In genomic region chr17:1933875-1934715, GRCh38 we compare ENCODE assay signal across 16 cellular contexts.
DNase-seq lines count a peak whose midpoint lies in the region; ATAC-seq and TF ChIP-seq lines count a peak whose summit lies in the region.
"Had no signal": no experiment of that assay in that cellular context is flagged by ENCODE, and none has a peak within 500 bp of the region (broad histone marks: within the 10 kb centered on the region; RNA-seq: fewer than 3 reads in every experiment).

No MANE protein-coding gene starts in this region.

- H3K4me1 Mint-ChIP-seq in activated CD8-positive, alpha-beta T cell treated with anti-CD3 and anti-CD28 coated beads, Interleukin-2, amount 10 ng/mL, durations not matched to agents 7 days and 5 days (ENCODE audit: low read depth) = no peaks in the 10 kb centered on the region
- H3K4me1 Mint-ChIP-seq: CD4-positive, alpha-beta memory T cell had no signal

- no CpG with 5 or more reads among the region's 27 CpGs for WGBS in neuronal stem cell (ENCODE audit: extremely low coverage in 2 of 2, insufficient read length in 2 of 2, insufficient replicate concordance in 1 of 2), 2 donors

- peak overlapping the region; percentile 67 for H3K18ac ChIP-seq in neuronal stem cell (ENCODE audit: low read length)

- no peak overlapping the region for H3K4me2 ChIP-seq in neuronal stem cell (ENCODE audit: insufficient read depth, low read length, poor library complexity, severe bottlenecking)

- H4K8ac ChIP-seq in neuronal stem cell (ENCODE audit: low read depth, low read length) = no peak overlapping the region

- H3K27ac ChIP-seq in RWPE1 (peak overlapping the region; percentile 13; the same call in 1 of the 2 replicates), neuronal stem cell (replicated peaks; ENCODE audit: low read length) (no peak overlapping the region)
- H3K27ac ChIP-seq: C4-2B had no signal

- peaks cover 20 to 22% of the 10 kb centered on the region in 2 donors for H3K4me1 ChIP-seq in neuronal stem cell (ENCODE audit: control insufficient read depth in 2 of 2, insufficient read depth in 1 of 2, low read depth in 1 of 2, low read length in 2 of 2)
- H3K4me1 ChIP-seq: BE2C had no signal

- no peak overlapping the region for H2AFZ ChIP-seq in neuronal stem cell (ENCODE audit: low read length)

- no peak overlapping the region for H3K4me3 ChIP-seq in neuronal stem cell (ENCODE audit: low read length in 2 of 2)

- H3K23ac ChIP-seq in neuronal stem cell (ENCODE audit: low read depth, low read length, poor library complexity) = no peak overlapping the region

- in situ Hi-C loops in GM13977 (cut with MboI; ENCODE audit: low pct_unique_long_range_greater_than_20kb, low sequenced_read_pairs, unreplicated experiment) = no loop called here

- peak overlapping the region; percentile 45 for H3K4ac ChIP-seq in neuronal stem cell (ENCODE audit: low read length)

- no peak overlapping the region for H3K9ac ChIP-seq in neuronal stem cell (ENCODE audit: low read depth, low read length, poor library complexity)

- H3K36me3 ChIP-seq in neuronal stem cell (replicated peaks in 1 of 2; ENCODE audit: control insufficient read depth in 2 of 2, insufficient read depth in 2 of 2, low read length in 2 of 2) = no peaks in the 10 kb centered on the region
- H3K36me3 ChIP-seq: BE2C had no signal

- H2BK12ac ChIP-seq in neuronal stem cell (ENCODE audit: low read length) = peak overlapping the region; percentile 26

- peak overlapping the region; percentile 72 for H2AK5ac ChIP-seq in neuronal stem cell (ENCODE audit: low read depth, low read length)

- no peak overlapping the region for H4K91ac ChIP-seq in neuronal stem cell (ENCODE audit: low read depth, low read length, poor library complexity)

- POLR2A ChIA-PET in RWPE1 (lab: Yijun Ruan, JAX; ENCODE audit: low non-redundant PET) = no interaction called here
- POLR2A ChIA-PET in activated CD8-positive, alpha-beta T cell treated with anti-CD3 and anti-CD28 coated beads, Interleukin-2, amount 10 ng/mL, durations not matched to agents 7 days and 5 days (lab: Charles Lee) = no interaction called here

- no peak for TF ChIP-seq CTCF in GM13977 (IDR thresholded peaks at IDR 0.05; ENCODE audit: extremely low read depth, insufficient read depth, missing control alignments)
- no peak for TF ChIP-seq CTCF in RWPE1 (conservative IDR thresholded peaks at IDR 0.05; ENCODE audit: low read depth)

- H2BK15ac ChIP-seq in neuronal stem cell (ENCODE audit: low read length) = peak overlapping the region; percentile 69

- no peak overlapping the region for H3K14ac ChIP-seq in neuronal stem cell (ENCODE audit: low read length)

- no peaks in the 10 kb centered on the region for H3K27me3 Mint-ChIP-seq in activated CD8-positive, alpha-beta T cell treated with anti-CD3 and anti-CD28 coated beads, Interleukin-2, amount 10 ng/mL, durations not matched to agents 7 days and 5 days (ENCODE audit: low read depth)

- ATAC-seq in HG02852 (IDR thresholded peaks at IDR 0.05; ENCODE audit: unreplicated experiment) = no peak
- no peak for ATAC-seq in activated CD8-positive, alpha-beta T cell treated with anti-CD3 and anti-CD28 coated beads, Interleukin-2, amount 10 ng/mL, durations not matched to agents 7 days and 5 days

- H3K9me3 Mint-ChIP-seq in activated CD8-positive, alpha-beta T cell treated with anti-CD3 and anti-CD28 coated beads, Interleukin-2, amount 10 ng/mL, durations not matched to agents 7 days and 5 days (ENCODE audit: insufficient read depth) = no peaks in the 10 kb centered on the region
- H3K9me3 Mint-ChIP-seq: CD4-positive, alpha-beta memory T cell had no signal

- peak overlapping the region; percentile 33 for H2BK5ac ChIP-seq in neuronal stem cell (ENCODE audit: low read length)

- peaks cover 0 to 2% of the 10 kb centered on the region in 2 donors for H3K9me3 ChIP-seq in neuronal stem cell (replicated peaks in 1 of 2; ENCODE audit: control insufficient read depth in 2 of 2, insufficient read depth in 1 of 2, low read depth in 1 of 2, low read length in 2 of 2)
- H3K9me3 ChIP-seq: BE2C had no signal

- H2BK120ac ChIP-seq in neuronal stem cell (ENCODE audit: low read depth, low read length) = peak overlapping the region; percentile 77

- peaks cover 0 to 4% (median 0%) of the 10 kb centered on the region in 3 experiments for H3K27me3 ChIP-seq in neuronal stem cell (ENCODE audit: control insufficient read depth in 3 of 3, insufficient read depth in 3 of 3, low read depth in 1 of 3, low read length in 3 of 3)
- H3K27me3 ChIP-seq: BE2C had no signal

- no peaks in the 10 kb centered on the region for H3K79me1 ChIP-seq in neuronal stem cell (ENCODE audit: low read depth, low read length)

- DNase-seq in GM13977 (ENCODE audit: low spot score) (peak; percentile 35), RWPE1 (ENCODE audit: low spot score) (no peak), ecto neural progenitor cell (ENCODE audit: low spot score) (peak; percentile 54), neuronal stem cell (ENCODE audit: low spot score) (no peak), activated gamma-delta T cell (lab: John Stamatoyannopoulos, UW) (no peak), germinal center (ENCODE audit: low spot score) (no peak)
- no peak for DNase-seq in activated CD8-positive, alpha-beta T cell treated with anti-CD3 and anti-CD28 coated beads, Interleukin-2, amount 10 ng/mL, durations not matched to agents 7 days and 5 days
- DNase-seq: BE2C; CD4-positive, alpha-beta memory T cell; DMS153; DMS79 treated with DMSO at 0.1 percent for 48 hours; EL; GOT3; HCEC 1CT had no signal

- no peaks in the 10 kb centered on the region for H3K36me3 Mint-ChIP-seq in activated CD8-positive, alpha-beta T cell treated with anti-CD3 and anti-CD28 coated beads, Interleukin-2, amount 10 ng/mL, durations not matched to agents 7 days and 5 days (ENCODE audit: low read depth)
- H3K36me3 Mint-ChIP-seq: CD4-positive, alpha-beta memory T cell had no signal

- H3K4me3 Mint-ChIP-seq in activated CD8-positive, alpha-beta T cell treated with anti-CD3 and anti-CD28 coated beads, Interleukin-2, amount 10 ng/mL, durations not matched to agents 7 days and 5 days = no peak overlapping the region
- H3K4me3 Mint-ChIP-seq: CD4-positive, alpha-beta memory T cell had no signal

- H3K27ac Mint-ChIP-seq in activated CD8-positive, alpha-beta T cell treated with anti-CD3 and anti-CD28 coated beads, Interleukin-2, amount 10 ng/mL, durations not matched to agents 7 days and 5 days = no peak overlapping the region
- H3K27ac Mint-ChIP-seq: CD4-positive, alpha-beta memory T cell had no signal

- CTCF ChIA-PET in RWPE1 (lab: Yijun Ruan, JAX) = no interaction called here
- CTCF ChIA-PET in activated CD8-positive, alpha-beta T cell treated with anti-CD3 and anti-CD28 coated beads, Interleukin-2, amount 10 ng/mL, durations not matched to agents 7 days and 5 days (lab: Charles Lee) = no interaction called here

Comparison
In these comparisons a context has a peak if more than half of its experiments do, and no peak if none do; other contexts are left out.
1. DNase-seq: peak in GM13977 (single experiment) and ecto neural progenitor cell (single experiment); none in RWPE1 (single experiment), neuronal stem cell (single experiment), activated gamma-delta T cell (single experiment), activated CD8-positive, alpha-beta T cell treated with anti-CD3 and anti-CD28 coated beads, Interleukin-2, amount 10 ng/mL, durations not matched to agents 7 days and 5 days (single experiment) and germinal center (single experiment).